In genomic region chr20:20095114-20095872, GRCh38 we compare ENCODE assay signal across 21 cellular contexts. TPM values are rescaled to one million over a fixed set of nuclear protein-coding genes. Genes with fewer than 3 reads are reported as not detected.
"Had no signal": no experiment of that assay in that cellular context is flagged by ENCODE, and none has a peak within 500 bp of the region (broad histone marks: within the 10 kb centered on the region; RNA-seq: fewer than 3 reads in every experiment).

No MANE protein-coding gene starts in this region.

- H3K9me3 ChIP-seq: esophagus muscularis mucosa, heart right ventricle, right atrium auricular region, upper lobe of left lung had no signal

- H3K4me3 Mint-ChIP-seq: activated CD4-positive, alpha-beta memory T cell treated with anti-CD3 and anti-CD28 coated beads, Interleukin-2, amount 10 ng/mL, durations not matched to agents 7 days and 5 days; activated CD4-positive, alpha-beta T cell treated with anti-CD3 and anti-CD28 coated beads for 36 hours; activated CD8-positive, alpha-beta memory T cell treated with anti-CD3 and anti-CD28 coated beads, Interleukin-2, amount 10 ng/mL, durations not matched to agents 7 days and 5 days; activated naive CD4-positive, alpha-beta T cell treated with anti-CD3 and anti-CD28 coated beads for 36 hours; activated naive CD8-positive, alpha-beta T cell treated with anti-CD3 and anti-CD28 coated beads, Interleukin-2, amount 50 U/mL, for 24 hours; stimulated activated naive CD8-positive, alpha-beta T cell treated with anti-CD3 and anti-CD28 coated beads, Interleukin-15, Interleukin-2, amounts not matched to agents 100 ng/mL and 50 ng/mL, for 24 hours had no signal

- H3K36me3 ChIP-seq: brain microvascular endothelial cell, right atrium auricular region, upper lobe of left lung, WERI-Rb-1 had no signal

- H3K4me1 Mint-ChIP-seq: activated CD4-positive, alpha-beta memory T cell treated with anti-CD3 and anti-CD28 coated beads, Interleukin-2, amount 10 ng/mL, durations not matched to agents 7 days and 5 days; activated CD4-positive, alpha-beta T cell treated with anti-CD3 and anti-CD28 coated beads for 36 hours; activated CD8-positive, alpha-beta memory T cell treated with anti-CD3 and anti-CD28 coated beads, Interleukin-2, amount 10 ng/mL, durations not matched to agents 7 days and 5 days; activated naive CD8-positive, alpha-beta T cell treated with anti-CD3 and anti-CD28 coated beads, Interleukin-2, amount 50 U/mL, for 24 hours had no signal

- H3K4me3 ChIP-seq: esophagus muscularis mucosa, heart right ventricle, right atrium auricular region, upper lobe of left lung had no signal

- DNase-seq: activated CD4-positive, alpha-beta memory T cell treated with anti-CD3 and anti-CD28 coated beads, Interleukin-2, amount 10 ng/mL, durations not matched to agents 7 days and 5 days; activated CD4-positive, alpha-beta T cell treated with anti-CD3 and anti-CD28 coated beads for 36 hours; activated CD8-positive, alpha-beta memory T cell treated with anti-CD3 and anti-CD28 coated beads, Interleukin-2, amount 10 ng/mL, durations not matched to agents 7 days and 5 days; activated naive CD4-positive, alpha-beta T cell treated with anti-CD3 and anti-CD28 coated beads for 36 hours; activated naive CD8-positive, alpha-beta T cell treated with anti-CD3 and anti-CD28 coated beads, Interleukin-2, amount 50 U/mL, for 24 hours; activated T-cell treated with anti-CD3 and anti-CD28 coated beads, Interleukin-2, amount 50 U/mL, for 1 hour; anterior cingulate cortex; brain microvascular endothelial cell; cerebellar nuclear complex; effector CD4-positive, alpha-beta T cell; heart right ventricle; left ventricle myocardium superior; upper lobe of left lung; WERI-Rb-1 had no signal

- H3K27ac ChIP-seq: brain microvascular endothelial cell, esophagus muscularis mucosa, right atrium auricular region, upper lobe of left lung, WERI-Rb-1 had no signal

- H3K36me3 Mint-ChIP-seq: activated CD8-positive, alpha-beta memory T cell treated with anti-CD3 and anti-CD28 coated beads, Interleukin-2, amount 10 ng/mL, durations not matched to agents 7 days and 5 days had no signal

- H3K4me1 ChIP-seq: esophagus muscularis mucosa, right atrium auricular region, upper lobe of left lung had no signal

- H3K27me3 ChIP-seq: brain microvascular endothelial cell, esophagus muscularis mucosa, right atrium auricular region, upper lobe of left lung had no signal

- ATAC-seq: activated CD4-positive, alpha-beta T cell treated with anti-CD3 and anti-CD28 coated beads for 36 hours; activated CD8-positive, alpha-beta memory T cell treated with anti-CD3 and anti-CD28 coated beads, Interleukin-2, amount 10 ng/mL, durations not matched to agents 7 days and 5 days; activated naive CD8-positive, alpha-beta T cell treated with anti-CD3 and anti-CD28 coated beads, Interleukin-2, amount 50 U/mL, for 24 hours had no signal

- H3K27ac Mint-ChIP-seq: activated CD4-positive, alpha-beta memory T cell treated with anti-CD3 and anti-CD28 coated beads, Interleukin-2, amount 10 ng/mL, durations not matched to agents 7 days and 5 days; activated CD4-positive, alpha-beta T cell treated with anti-CD3 and anti-CD28 coated beads for 36 hours; activated CD8-positive, alpha-beta memory T cell treated with anti-CD3 and anti-CD28 coated beads, Interleukin-2, amount 10 ng/mL, durations not matched to agents 7 days and 5 days; activated naive CD4-positive, alpha-beta T cell treated with anti-CD3 and anti-CD28 coated beads for 36 hours; activated naive CD8-positive, alpha-beta T cell treated with anti-CD3 and anti-CD28 coated beads, Interleukin-2, amount 50 U/mL, for 24 hours; progenitor cell of endocrine pancreas; stimulated activated naive CD8-positive, alpha-beta T cell treated with anti-CD3 and anti-CD28 coated beads, Interleukin-15, Interleukin-2, amounts not matched to agents 100 ng/mL and 50 ng/mL, for 24 hours had no signal

- H3K9me3 Mint-ChIP-seq: activated CD4-positive, alpha-beta memory T cell treated with anti-CD3 and anti-CD28 coated beads, Interleukin-2, amount 10 ng/mL, durations not matched to agents 7 days and 5 days; activated naive CD4-positive, alpha-beta T cell treated with anti-CD3 and anti-CD28 coated beads for 36 hours; activated naive CD8-positive, alpha-beta T cell treated with anti-CD3 and anti-CD28 coated beads, Interleukin-2, amount 50 U/mL, for 24 hours; stimulated activated naive CD8-positive, alpha-beta T cell treated with anti-CD3 and anti-CD28 coated beads, Interleukin-15, Interleukin-2, amounts not matched to agents 100 ng/mL and 50 ng/mL, for 24 hours had no signal

RNA-seq across cellular contexts. Expression of gene CFAP61, which starts 43.0 kb away (rescaled TPM):
- total RNA-seq: activated CD4-positive, alpha-beta memory T cell treated with anti-CD3 and anti-CD28 coated beads, Interleukin-2, amount 10 ng/mL, durations not matched to agents 7 days and 5 days; activated CD8-positive, alpha-beta memory T cell treated with anti-CD3 and anti-CD28 coated beads, Interleukin-2, amount 10 ng/mL, durations not matched to agents 7 days and 5 days; activated naive CD4-positive, alpha-beta T cell treated with anti-CD3 and anti-CD28 coated beads for 36 hours; esophagus muscularis mucosa; kidney epithelial cell; omental fat pad; T-helper 2 cell treated with Interferon-gamma antibody and Interleukin-4, amounts not matched to agents 100 ng/mL and 5 ng/mL, for 36 hours had no signal
